Comparison of ENCODE assay signal across 17 cellular contexts in the genomic region with DNA sequence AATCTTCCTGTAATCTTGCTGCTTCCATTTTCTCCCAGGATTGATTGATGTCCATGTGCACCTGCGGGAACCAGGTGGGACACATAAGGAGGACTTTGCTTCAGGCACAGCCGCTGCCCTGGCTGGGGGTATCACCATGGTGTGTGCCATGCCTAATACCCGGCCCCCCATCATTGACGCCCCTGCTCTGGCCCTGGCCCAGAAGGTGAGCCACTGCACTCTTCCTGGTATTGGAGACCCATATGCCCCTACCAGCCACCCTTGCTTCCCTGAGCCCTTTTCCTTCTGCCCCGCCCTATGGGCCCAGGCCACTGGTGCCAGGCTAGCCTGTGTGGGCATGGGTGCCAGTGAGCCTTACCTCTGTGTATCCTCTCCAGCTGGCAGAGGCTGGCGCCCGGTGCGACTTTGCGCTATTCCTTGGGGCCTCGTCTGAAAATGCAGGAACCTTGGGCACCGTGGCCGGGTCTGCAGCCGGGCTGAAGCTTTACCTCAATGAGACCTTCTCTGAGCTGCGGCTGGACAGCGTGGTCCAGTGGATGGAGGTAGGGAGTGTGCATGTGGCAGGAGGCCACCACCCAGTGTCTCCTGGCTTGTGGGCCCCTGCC. TPM values are rescaled to one million over a fixed set of nuclear protein-coding genes. Genes with fewer than 3 reads are reported as not detected.
DNase-seq lines count a peak whose midpoint lies in the region; ATAC-seq, FAIRE-seq and TF ChIP-seq lines count a peak whose summit lies in the region.
"Had no signal": no experiment of that assay in that cellular context is flagged by ENCODE, and none has a peak within 500 bp of the region (broad histone marks: within the 10 kb centered on the region; RNA-seq: fewer than 3 reads in every experiment).

No MANE protein-coding gene starts in this region.

- in situ Hi-C loops in HepG2 (cut with HindIII; ENCODE audit: extremely low pct_ligation_motif_present, low pct_unique_long_range_greater_than_20kb), result no loop called here

- H3K4me1 Mint-ChIP-seq in endothelial cell (ENCODE audit: unreplicated experiment), result no peaks in the 10 kb centered on the region
- H3K4me1 Mint-ChIP-seq: CD14-positive monocyte, H9 had no signal

- H3K9me3 Mint-ChIP-seq in endothelial cell (ENCODE audit: unreplicated experiment), result no peaks in the 10 kb centered on the region
- H3K9me3 Mint-ChIP-seq: CD14-positive monocyte, H9 had no signal

- H3K27ac ChIP-seq in HepG2 (ENCODE audit: extremely low read length, insufficient read depth, low read length), result no peak overlapping the region
- no peak overlapping the region for H3K27ac ChIP-seq in right lobe of liver
- H3K27ac ChIP-seq in osteoblast (ENCODE audit: low read depth, low read length), result no peak overlapping the region
- H3K27ac ChIP-seq in caudate nucleus (ENCODE audit: low read depth, low read length), result no peak overlapping the region
- H3K27ac ChIP-seq: BLaER1 had no signal

- H3K27me3 Mint-ChIP-seq in endothelial cell (ENCODE audit: unreplicated experiment), result peaks cover 6% of the 10 kb centered on the region
- H3K27me3 Mint-ChIP-seq: CD4-positive, alpha-beta memory T cell had no signal

- DNase-seq in HepG2 (ENCODE audit: low spot score) (no peak), right lobe of liver (no peak), endothelial cell (ENCODE audit: low spot score) (no peak), osteoblast (ENCODE audit: insufficient read length, low spot score, missing footprints) (peak; percentile 71), NCI-H2081 treated with DMSO at 0.1 percent for 48 hours (lab: John Stamatoyannopoulos, UW) (no peak), caudate nucleus (lab: John Stamatoyannopoulos, UW) (no peak)
- DNase-seq in effector CD4-positive, alpha-beta T cell, result no peak
- DNase-seq: 8988T; Calu3; CD4-positive, alpha-beta memory T cell; DMS79 treated with DMSO at 0.1 percent for 48 hours; GF-D8; H9 had no signal

- TF ChIP-seq EP300 in HepG2 (IDR thresholded peaks at IDR 0.05; ENCODE audit: low read depth in 2 of 2, low read length in 2 of 2), result no peak
- TF ChIP-seq EP300 in HepG2 (CRISPR knock-in tag; IDR thresholded peaks at IDR 0.05; ENCODE audit: borderline replicate concordance), result no peak

- H3K9ac ChIP-seq in HepG2 (ENCODE audit: insufficient read depth, low read depth, low read length), result no peak overlapping the region
- H3K9ac ChIP-seq: BLaER1 had no signal

- no peak for FAIRE-seq in HepG2 (lab: Jason Lieb, UNC)
- FAIRE-seq: H1 had no signal

- BruUV-seq in HepG2 (replicated peaks; lab: Mats Ljungman, UMichigan), result no TSS peak

- no peak overlapping the region for H3K4me3 ChIP-seq in HepG2 (replicated peaks in 1 of 3; ENCODE audit: insufficient read depth in 1 of 3, low read depth in 2 of 3, low read length in 3 of 3)
- no peak overlapping the region for H3K4me3 ChIP-seq in right lobe of liver
- no peak overlapping the region for H3K4me3 ChIP-seq in osteoblast (ENCODE audit: insufficient read depth, low read length)
- H3K4me3 ChIP-seq: BLaER1 had no signal

- CTCF ChIA-PET in HepG2 (lab: Yijun Ruan, JAX; ENCODE audit: low intra/inter-chr PET ratio, low total read pairs), result no interaction called here

- no peak for TF ChIP-seq RAD21 in HepG2 (CRISPR knock-in tag; IDR thresholded peaks at IDR 0.05)

- WGBS in HepG2 (ENCODE audit: low lambda C conversion rate), result 96% methylated on average over 15 of the region's 15 CpGs
- 100% methylated on average over 2 of the region's 15 CpGs for WGBS in right lobe of liver (ENCODE audit: insufficient coverage, low coverage, low lambda C conversion rate, missing lambda C conversion rate)

- no peaks in the 10 kb centered on the region for H3K4me1 ChIP-seq in HepG2 (ENCODE audit: insufficient read depth, low read length)
- H3K4me1 ChIP-seq in right lobe of liver, result no peaks in the 10 kb centered on the region
- H3K4me1 ChIP-seq in osteoblast (ENCODE audit: insufficient read depth, low read length), result no peaks in the 10 kb centered on the region

- H3K27ac Mint-ChIP-seq in endothelial cell (ENCODE audit: unreplicated experiment), result no peak overlapping the region
- H3K27ac Mint-ChIP-seq: CD4-positive, alpha-beta memory T cell; H9 had no signal

- intact Hi-C loops in HepG2 (cut with micrococcal nuclease; ENCODE audit: unreplicated experiment), result no loop called here
- intact Hi-C loops in right lobe of liver (cut with DNase I), result no loop called here

- H3K36me3 ChIP-seq in HepG2 (replicated peaks in 1 of 2; ENCODE audit: control insufficient read depth in 1 of 2, insufficient read depth in 2 of 2, low read length in 2 of 2) (peaks cover 82 to 96% of the 10 kb centered on the region in 2 experiments), right lobe of liver (peaks cover 0 to 100% (median 53%) of the 10 kb centered on the region in 4 donors), osteoblast (ENCODE audit: insufficient read depth, low read length) (peaks cover 93% of the 10 kb centered on the region)

- TF ChIP-seq CTCF in HepG2 (CRISPR knock-in tag; IDR thresholded peaks at IDR 0.05), result no peak
- TF ChIP-seq CTCF in right lobe of liver (IDR thresholded peaks at IDR 0.05), result no peak
- TF ChIP-seq CTCF in endothelial cell (IDR thresholded peaks at IDR 0.05; ENCODE audit: unreplicated experiment), result no peak
- TF ChIP-seq CTCF in osteoblast (IDR thresholded peaks at IDR 0.05; ENCODE audit: extremely low read depth, low read depth, low read length), result no peak

- POLR2A ChIA-PET in HepG2 (lab: Yijun Ruan, JAX), result no interaction called here

- H3K79me2 ChIP-seq in HepG2 (ENCODE audit: insufficient read depth, low read length) (no peaks in the 10 kb centered on the region), osteoblast (ENCODE audit: insufficient read depth, low read length) (no peaks in the 10 kb centered on the region)

- H2AFZ ChIP-seq in HepG2 (ENCODE audit: low read length) (no peak overlapping the region), osteoblast (ENCODE audit: low read length) (no peak overlapping the region)

- peaks cover 58% of the 10 kb centered on the region for H3K36me3 Mint-ChIP-seq in endothelial cell (ENCODE audit: low read depth, unreplicated experiment)

- H4K20me1 ChIP-seq in HepG2 (ENCODE audit: insufficient read depth, low read length), result no peaks in the 10 kb centered on the region
- H4K20me1 ChIP-seq in osteoblast (ENCODE audit: insufficient read depth, low read length), result no peaks in the 10 kb centered on the region

- no peak overlapping the region for H3K4me2 ChIP-seq in HepG2 (ENCODE audit: low read depth, low read length)
- H3K4me2 ChIP-seq in osteoblast (ENCODE audit: insufficient read depth, low read length), result no peak overlapping the region
- H3K4me2 ChIP-seq: BLaER1 had no signal

- ATAC-seq in HepG2 (no peak), right lobe of liver (no peak)

- H3K9me3 ChIP-seq in HepG2 (ENCODE audit: low read length) (no peaks in the 10 kb centered on the region), right lobe of liver (no peaks in the 10 kb centered on the region), osteoblast (ENCODE audit: low read depth, low read length) (no peaks in the 10 kb centered on the region)
- H3K9me3 ChIP-seq: BLaER1 had no signal

- peak overlapping the region; percentile 6 for H3K4me3 Mint-ChIP-seq in endothelial cell (ENCODE audit: unreplicated experiment)
- H3K4me3 Mint-ChIP-seq: CD14-positive monocyte; CD4-positive, alpha-beta memory T cell; H9 had no signal

- TF ChIP-seq POLR2A in HepG2 (IDR thresholded peaks at IDR 0.05; ENCODE audit: insufficient read depth in 1 of 2, low read depth in 2 of 2, low read length in 2 of 2) (no peak), right lobe of liver (IDR thresholded peaks at IDR 0.05) (no peak)

- no peaks in the 10 kb centered on the region for H3K27me3 ChIP-seq in HepG2 (ENCODE audit: control insufficient read depth in 1 of 2, insufficient read depth in 2 of 2, low read length in 2 of 2)
- no peaks in the 10 kb centered on the region for H3K27me3 ChIP-seq in right lobe of liver
- H3K27me3 ChIP-seq in osteoblast (ENCODE audit: insufficient read depth, low read length), result no peaks in the 10 kb centered on the region
- H3K27me3 ChIP-seq: BLaER1 had no signal

RNA-seq across cellular contexts. Expression of a gene that starts 20.3 kb away (rescaled TPM):
- total RNA-seq in HepG2 (2016; rRNA removed; fragmentation: Illumina TruSeq; extraction: Trizol) (21.5 and 21.7 TPM in 2 replicates), right lobe of liver (10 to 100 TPM; 12.3 to 24.0 (median 16.3) TPM), endothelial cell (ENCODE audit: unreplicated experiment) (49.4 TPM), osteoblast (28.6 and 30.8 TPM in 2 replicates)
- total RNA-seq in HepG2 (2016; cell fraction: cytosol; rRNA removed; fragmentation: Illumina TruSeq; extraction: Trizol; ENCODE audit: low read depth), result 10.8 and 11.1 TPM in 2 replicates
- total RNA-seq in HepG2 (2016; cell fraction: insoluble cytoplasmic fraction; rRNA removed; fragmentation: Illumina TruSeq; extraction: Trizol), result 16.3 and 22.5 TPM in 2 replicates
- 11.0 and 11.4 TPM in 2 replicates for total RNA-seq in HepG2 (2016; cell fraction: membrane; rRNA removed; fragmentation: Illumina TruSeq; extraction: Trizol)
- total RNA-seq in HepG2 (2016; cell fraction: nucleus; rRNA removed; fragmentation: Illumina TruSeq; extraction: Trizol), result 33.1 and 40.6 TPM in 2 replicates
- polyA plus RNA-seq in HepG2 (2011; rRNA removed), result 37.0 and 43.1 TPM in 2 replicates
- polyA plus RNA-seq in HepG2 (2011; cell fraction: cytosol; rRNA removed), result 15.7 and 25.3 TPM in 2 replicates
- polyA plus RNA-seq in HepG2 (2011; cell fraction: nucleus; rRNA removed), result 233 and 267 TPM in 2 replicates
- 31.5 and 37.5 TPM in 2 replicates for polyA plus RNA-seq in HepG2 (2012)
- 5.5 and 5.9 TPM in 2 replicates for polyA plus RNA-seq in HepG2 (2016; cell fraction: cytosol; fragmentation: Illumina TruSeq; extraction: Trizol; ENCODE audit: low read depth)
- polyA plus RNA-seq in HepG2 (2016; cell fraction: insoluble cytoplasmic fraction; fragmentation: Illumina TruSeq; extraction: Trizol; ENCODE audit: low read depth), result 19.5 and 31.5 TPM in 2 replicates
- 11.5 and 14.8 TPM in 2 replicates for polyA plus RNA-seq in HepG2 (2016; cell fraction: membrane; fragmentation: Illumina TruSeq; extraction: Trizol; ENCODE audit: low read depth)
- 63.8 and 69.6 TPM in 2 replicates for polyA plus RNA-seq in HepG2 (2016; cell fraction: nucleus; fragmentation: Illumina TruSeq; extraction: Trizol; ENCODE audit: insufficient read depth, low read depth)
- 159 and 251 TPM in 2 replicates for polyA minus RNA-seq in HepG2 (2011; rRNA and poly(A)+ RNA removed; ENCODE audit: low replicate concordance)
- 44.5 and 51.3 TPM in 2 replicates for polyA minus RNA-seq in HepG2 (2011; cell fraction: cytosol; rRNA and poly(A)+ RNA removed)
- polyA minus RNA-seq in HepG2 (2011; cell fraction: nucleus; rRNA and poly(A)+ RNA removed), result 140 and 150 TPM in 2 replicates

RNA-seq across cellular contexts. Expression of a gene that starts 25.4 kb away (rescaled TPM):
- total RNA-seq in HepG2 (2016; rRNA removed; fragmentation: Illumina TruSeq; extraction: Trizol), result 73.9 and 135 TPM in 2 replicates
- 30.4 and 34.3 TPM in 2 replicates for total RNA-seq in HepG2 (2016; cell fraction: cytosol; rRNA removed; fragmentation: Illumina TruSeq; extraction: Trizol; ENCODE audit: low read depth)
- total RNA-seq in HepG2 (2016; cell fraction: insoluble cytoplasmic fraction; rRNA removed; fragmentation: Illumina TruSeq; extraction: Trizol), result 73.5 and 136 TPM in 2 replicates
- total RNA-seq in HepG2 (2016; cell fraction: membrane; rRNA removed; fragmentation: Illumina TruSeq; extraction: Trizol), result 79.1 and 85.5 TPM in 2 replicates
- 134 and 158 TPM in 2 replicates for total RNA-seq in HepG2 (2016; cell fraction: nucleus; rRNA removed; fragmentation: Illumina TruSeq; extraction: Trizol)
- polyA plus RNA-seq in HepG2 (2011; rRNA removed), result 417 and 462 TPM in 2 replicates
- 356 and 373 TPM in 2 replicates for polyA plus RNA-seq in HepG2 (2011; cell fraction: cytosol; rRNA removed)
- polyA plus RNA-seq in HepG2 (2011; cell fraction: nucleus; rRNA removed), result 1,568 and 1,774 TPM in 2 replicates
- polyA plus RNA-seq in HepG2 (2012), result 192 and 216 TPM in 2 replicates
- 27.4 and 30.4 TPM in 2 replicates for polyA plus RNA-seq in HepG2 (2016; cell fraction: cytosol; fragmentation: Illumina TruSeq; extraction: Trizol; ENCODE audit: low read depth)
- 63.2 and 70.8 TPM in 2 replicates for polyA plus RNA-seq in HepG2 (2016; cell fraction: insoluble cytoplasmic fraction; fragmentation: Illumina TruSeq; extraction: Trizol; ENCODE audit: low read depth)
- 56.1 and 58.9 TPM in 2 replicates for polyA plus RNA-seq in HepG2 (2016; cell fraction: membrane; fragmentation: Illumina TruSeq; extraction: Trizol; ENCODE audit: low read depth)
- 255 and 265 TPM in 2 replicates for polyA plus RNA-seq in HepG2 (2016; cell fraction: nucleus; fragmentation: Illumina TruSeq; extraction: Trizol; ENCODE audit: insufficient read depth, low read depth)
- 193 and 937 TPM in 2 replicates for polyA minus RNA-seq in HepG2 (2011; rRNA and poly(A)+ RNA removed; ENCODE audit: low replicate concordance)
- polyA minus RNA-seq in HepG2 (2011; cell fraction: cytosol; rRNA and poly(A)+ RNA removed), result 155 and 193 TPM in 2 replicates
- 359 and 416 TPM in 2 replicates for polyA minus RNA-seq in HepG2 (2011; cell fraction: nucleus; rRNA and poly(A)+ RNA removed)
- total RNA-seq in right lobe of liver, result 100 to 1,000 TPM in 3 of 6 experiments, 10 to 100 TPM in 3; 57.5 to 151 (median 90.3) TPM
- total RNA-seq in endothelial cell (ENCODE audit: unreplicated experiment), result 63.0 TPM
- total RNA-seq in osteoblast, result 14.1 TPM in 2 replicates

RNA-seq across cellular contexts. Expression of a gene that starts 25.4 kb away (rescaled TPM):
- total RNA-seq in HepG2 (2016; rRNA removed; fragmentation: Illumina TruSeq; extraction: Trizol) (0.38 TPM in 1 of 2 replicates, not detected in the other), right lobe of liver (not detected), endothelial cell (ENCODE audit: unreplicated experiment) (not detected), osteoblast (under 0.01 and 0.88 TPM in 2 replicates)
- total RNA-seq in HepG2 (2016; cell fraction: cytosol; rRNA removed; fragmentation: Illumina TruSeq; extraction: Trizol; ENCODE audit: low read depth), result 0.20 and 0.26 TPM in 2 replicates
- 0.15 TPM in 1 of 2 replicates, not detected in the other for total RNA-seq in HepG2 (2016; cell fraction: insoluble cytoplasmic fraction; rRNA removed; fragmentation: Illumina TruSeq; extraction: Trizol)
- total RNA-seq in HepG2 (2016; cell fraction: membrane; rRNA removed; fragmentation: Illumina TruSeq; extraction: Trizol), result 0.07 and 0.43 TPM in 2 replicates
- total RNA-seq in HepG2 (2016; cell fraction: nucleus; rRNA removed; fragmentation: Illumina TruSeq; extraction: Trizol), result 0.25 and 0.37 TPM in 2 replicates
- polyA plus RNA-seq in HepG2 (2011; rRNA removed), result 0.79 and 1.0 TPM in 2 replicates
- 0.54 and 0.83 TPM in 2 replicates for polyA plus RNA-seq in HepG2 (2011; cell fraction: cytosol; rRNA removed)
- 5.5 and 6.9 TPM in 2 replicates for polyA plus RNA-seq in HepG2 (2011; cell fraction: nucleus; rRNA removed)
- polyA plus RNA-seq in HepG2 (2012), result 1.1 and 1.2 TPM in 2 replicates
- polyA plus RNA-seq in HepG2 (2016; cell fraction: cytosol; fragmentation: Illumina TruSeq; extraction: Trizol; ENCODE audit: low read depth), result 0.17 and 0.28 TPM in 2 replicates
- polyA plus RNA-seq in HepG2 (2016; cell fraction: insoluble cytoplasmic fraction; fragmentation: Illumina TruSeq; extraction: Trizol; ENCODE audit: low read depth), result 0.23 TPM in 1 of 2 replicates, not detected in the other
- 0.19 and 0.29 TPM in 2 replicates for polyA plus RNA-seq in HepG2 (2016; cell fraction: membrane; fragmentation: Illumina TruSeq; extraction: Trizol; ENCODE audit: low read depth)
- 0.96 and 1.8 TPM in 2 replicates for polyA plus RNA-seq in HepG2 (2016; cell fraction: nucleus; fragmentation: Illumina TruSeq; extraction: Trizol; ENCODE audit: insufficient read depth, low read depth)
- polyA minus RNA-seq in HepG2 (2011; rRNA and poly(A)+ RNA removed; ENCODE audit: low replicate concordance), result 1.8 and 2.7 TPM in 2 replicates
- 0.59 and 0.79 TPM in 2 replicates for polyA minus RNA-seq in HepG2 (2011; cell fraction: cytosol; rRNA and poly(A)+ RNA removed)
- polyA minus RNA-seq in HepG2 (2011; cell fraction: nucleus; rRNA and poly(A)+ RNA removed), result 0.50 and 1.3 TPM in 2 replicates
- total RNA-seq: Calu3; CD4-positive, alpha-beta memory T cell had no signal
- polyA plus RNA-seq: CD14-positive monocyte; CD4-positive, alpha-beta memory T cell had no signal

RNA-seq across cellular contexts. Expression of a gene that starts 25.6 kb away (rescaled TPM):
- total RNA-seq in HepG2 (2016; rRNA removed; fragmentation: Illumina TruSeq; extraction: Trizol) (130 and 207 TPM in 2 replicates), right lobe of liver (10 to 100 TPM; 30.7 to 65.8 (median 35.9) TPM), endothelial cell (ENCODE audit: unreplicated experiment) (89.9 TPM), osteoblast (187 and 198 TPM in 2 replicates)
- total RNA-seq in HepG2 (2016; cell fraction: cytosol; rRNA removed; fragmentation: Illumina TruSeq; extraction: Trizol; ENCODE audit: low read depth), result 237 and 301 TPM in 2 replicates
- 124 and 208 TPM in 2 replicates for total RNA-seq in HepG2 (2016; cell fraction: insoluble cytoplasmic fraction; rRNA removed; fragmentation: Illumina TruSeq; extraction: Trizol)
- total RNA-seq in HepG2 (2016; cell fraction: membrane; rRNA removed; fragmentation: Illumina TruSeq; extraction: Trizol), result 240 and 276 TPM in 2 replicates
- 132 and 154 TPM in 2 replicates for total RNA-seq in HepG2 (2016; cell fraction: nucleus; rRNA removed; fragmentation: Illumina TruSeq; extraction: Trizol)
- polyA plus RNA-seq in HepG2 (2011; rRNA removed), result 280 and 382 TPM in 2 replicates
- polyA plus RNA-seq in HepG2 (2011; cell fraction: cytosol; rRNA removed), result 388 and 397 TPM in 2 replicates
- 165 and 172 TPM in 2 replicates for polyA plus RNA-seq in HepG2 (2011; cell fraction: nucleus; rRNA removed)
- 120 and 153 TPM in 2 replicates for polyA plus RNA-seq in HepG2 (2012)
- polyA plus RNA-seq in HepG2 (2016; cell fraction: cytosol; fragmentation: Illumina TruSeq; extraction: Trizol; ENCODE audit: low read depth), result 273 and 357 TPM in 2 replicates
- polyA plus RNA-seq in HepG2 (2016; cell fraction: insoluble cytoplasmic fraction; fragmentation: Illumina TruSeq; extraction: Trizol; ENCODE audit: low read depth), result 125 and 139 TPM in 2 replicates
- 241 and 285 TPM in 2 replicates for polyA plus RNA-seq in HepG2 (2016; cell fraction: membrane; fragmentation: Illumina TruSeq; extraction: Trizol; ENCODE audit: low read depth)
- 232 and 249 TPM in 2 replicates for polyA plus RNA-seq in HepG2 (2016; cell fraction: nucleus; fragmentation: Illumina TruSeq; extraction: Trizol; ENCODE audit: insufficient read depth, low read depth)
- 164 and 175 TPM in 2 replicates for polyA minus RNA-seq in HepG2 (2011; rRNA and poly(A)+ RNA removed; ENCODE audit: low replicate concordance)
- polyA minus RNA-seq in HepG2 (2011; cell fraction: cytosol; rRNA and poly(A)+ RNA removed), result 98.3 and 110 TPM in 2 replicates
- polyA minus RNA-seq in HepG2 (2011; cell fraction: nucleus; rRNA and poly(A)+ RNA removed), result 161 and 181 TPM in 2 replicates

RNA-seq across cellular contexts. Expression of a gene that starts 37.8 kb away (rescaled TPM):
- total RNA-seq in HepG2 (2016; rRNA removed; fragmentation: Illumina TruSeq; extraction: Trizol) (not detected in 2 replicates), right lobe of liver (not detected), endothelial cell (ENCODE audit: unreplicated experiment) (not detected), osteoblast (not detected in 2 replicates)
- total RNA-seq in HepG2 (2016; cell fraction: cytosol; rRNA removed; fragmentation: Illumina TruSeq; extraction: Trizol; ENCODE audit: low read depth), result not detected in 2 replicates
- total RNA-seq in HepG2 (2016; cell fraction: insoluble cytoplasmic fraction; rRNA removed; fragmentation: Illumina TruSeq; extraction: Trizol), result not detected in 2 replicates
- not detected in 2 replicates for total RNA-seq in HepG2 (2016; cell fraction: membrane; rRNA removed; fragmentation: Illumina TruSeq; extraction: Trizol)
- not detected in 2 replicates for total RNA-seq in HepG2 (2016; cell fraction: nucleus; rRNA removed; fragmentation: Illumina TruSeq; extraction: Trizol)
- 0.05 and 0.07 TPM in 2 replicates for polyA plus RNA-seq in HepG2 (2011; rRNA removed)
- polyA plus RNA-seq in HepG2 (2011; cell fraction: cytosol; rRNA removed), result not detected in 2 replicates
- 0.24 and 0.43 TPM in 2 replicates for polyA plus RNA-seq in HepG2 (2011; cell fraction: nucleus; rRNA removed)
- polyA plus RNA-seq in HepG2 (2012), result 0.17 TPM in 1 of 2 replicates, not detected in the other
- not detected in 2 replicates for polyA plus RNA-seq in HepG2 (2016; cell fraction: cytosol; fragmentation: Illumina TruSeq; extraction: Trizol; ENCODE audit: low read depth)
- polyA plus RNA-seq in HepG2 (2016; cell fraction: insoluble cytoplasmic fraction; fragmentation: Illumina TruSeq; extraction: Trizol; ENCODE audit: low read depth), result not detected in 2 replicates
- polyA plus RNA-seq in HepG2 (2016; cell fraction: membrane; fragmentation: Illumina TruSeq; extraction: Trizol; ENCODE audit: low read depth), result not detected in 2 replicates
- polyA plus RNA-seq in HepG2 (2016; cell fraction: nucleus; fragmentation: Illumina TruSeq; extraction: Trizol; ENCODE audit: insufficient read depth, low read depth), result not detected in 2 replicates
- polyA minus RNA-seq in HepG2 (2011; rRNA and poly(A)+ RNA removed; ENCODE audit: low replicate concordance), result not detected in 2 replicates
- polyA minus RNA-seq in HepG2 (2011; cell fraction: cytosol; rRNA and poly(A)+ RNA removed), result not detected in 2 replicates
- polyA minus RNA-seq in HepG2 (2011; cell fraction: nucleus; rRNA and poly(A)+ RNA removed), result not detected in 2 replicates
- total RNA-seq: Calu3; CD4-positive, alpha-beta memory T cell had no signal
- polyA plus RNA-seq: AG04450; CD14-positive monocyte; CD4-positive, alpha-beta memory T cell had no signal
